ENCODE assay signal across 9 cellular contexts in genomic region chr17:53909802-53910201, GRCh38.
"Had no signal": no experiment of that assay in that cellular context is flagged by ENCODE, and none has a peak within 500 bp of the region (broad histone marks: within the 10 kb centered on the region; RNA-seq: fewer than 3 reads in every experiment).

No MANE protein-coding gene starts in this region.

- H3K27ac Mint-ChIP-seq: HFFc6 had no signal

- FAIRE-seq: HepG2, K562 had no signal

- DNase-seq: GM23248, GOT3, H7, HFFc6, IMR-90, KG1 had no signal

- ATAC-seq: HCT116, HepG2, K562 had no signal

- H3K4me3 Mint-ChIP-seq: HFFc6 had no signal
